ENCODE assay signal across 22 cellular contexts in genomic region chr2:175981546-175981945, GRCh38.
"Had no signal": no experiment of that assay in that cellular context is flagged by ENCODE, and none has a peak within 500 bp of the region (broad histone marks: within the 10 kb centered on the region; RNA-seq: fewer than 3 reads in every experiment).

No MANE protein-coding gene starts in this region.

- H3K9me3 ChIP-seq: body of pancreas, ovary, psoas muscle, right lobe of liver, thoracic aorta, upper lobe of left lung had no signal

- H3K4me1 ChIP-seq: body of pancreas, psoas muscle, right lobe of liver, upper lobe of left lung had no signal

- DNase-seq: activated CD4-positive, alpha-beta T cell treated with anti-CD3 and anti-CD28 coated beads, Interleukin-2, amount 10 ng/mL, durations not matched to agents 7 days and 5 days; activated CD8-positive, alpha-beta T cell treated with anti-CD3 and anti-CD28 coated beads, Interleukin-2, amount 10 ng/mL, durations not matched to agents 7 days and 5 days; activated naive CD4-positive, alpha-beta T cell treated with Interleukin-2 at 50 U/mL for 16 hours; activated naive CD8-positive, alpha-beta T cell treated with anti-CD3 and anti-CD28 coated beads, Interleukin-2, amount 10 ng/mL, durations not matched to agents 7 days and 5 days; activated T-cell treated with anti-CD3 and anti-CD28 coated beads, Interleukin-2, amount 50 U/mL, for 24 hours; body of pancreas; caudate nucleus; dorsolateral prefrontal cortex; erythroblast; foreskin melanocyte; naive thymus-derived CD4-positive, alpha-beta T cell; ovary; psoas muscle; right lobe of liver; stimulated activated CD4-positive, alpha-beta T cell treated with anti-CD3 and anti-CD28 coated beads, Interleukin-4, amount 100 ng/mL, for 24 hours; T1000; upper lobe of left lung had no signal

- H3K27ac ChIP-seq: body of pancreas, dorsolateral prefrontal cortex, ovary, psoas muscle, right lobe of liver, thoracic aorta, upper lobe of left lung had no signal

- ATAC-seq: activated CD4-positive, CD25-positive, alpha-beta regulatory T cell treated with anti-CD3 and anti-CD28 coated beads, Interleukin-2, amount 50 U/mL, for 24 hours; activated CD8-positive, alpha-beta T cell treated with anti-CD3 and anti-CD28 coated beads, Interleukin-2, amount 10 ng/mL, durations not matched to agents 7 days and 5 days; body of pancreas; naive thymus-derived CD4-positive, alpha-beta T cell; psoas muscle; right lobe of liver; stimulated activated effector memory CD8-positive, alpha-beta T cell treated with anti-CD3 and anti-CD28 coated beads, Interleukin-12 subunit alpha, Interleukin-12 subunit beta, amount 100 ng/mL, for 72 hours had no signal

- FAIRE-seq: endometrium had no signal

- H3K36me3 ChIP-seq: ovary, thoracic aorta had no signal

- H3K4me3 ChIP-seq: body of pancreas, dorsolateral prefrontal cortex, ovary, psoas muscle, right lobe of liver, smooth muscle cell, thoracic aorta, upper lobe of left lung had no signal

- H3K27me3 ChIP-seq: body of pancreas, dorsolateral prefrontal cortex, ovary, right lobe of liver, upper lobe of left lung had no signal

- H3K4me2 ChIP-seq: smooth muscle cell had no signal
